ENCODE assay signal across 1 cellular context in the genomic region with DNA sequence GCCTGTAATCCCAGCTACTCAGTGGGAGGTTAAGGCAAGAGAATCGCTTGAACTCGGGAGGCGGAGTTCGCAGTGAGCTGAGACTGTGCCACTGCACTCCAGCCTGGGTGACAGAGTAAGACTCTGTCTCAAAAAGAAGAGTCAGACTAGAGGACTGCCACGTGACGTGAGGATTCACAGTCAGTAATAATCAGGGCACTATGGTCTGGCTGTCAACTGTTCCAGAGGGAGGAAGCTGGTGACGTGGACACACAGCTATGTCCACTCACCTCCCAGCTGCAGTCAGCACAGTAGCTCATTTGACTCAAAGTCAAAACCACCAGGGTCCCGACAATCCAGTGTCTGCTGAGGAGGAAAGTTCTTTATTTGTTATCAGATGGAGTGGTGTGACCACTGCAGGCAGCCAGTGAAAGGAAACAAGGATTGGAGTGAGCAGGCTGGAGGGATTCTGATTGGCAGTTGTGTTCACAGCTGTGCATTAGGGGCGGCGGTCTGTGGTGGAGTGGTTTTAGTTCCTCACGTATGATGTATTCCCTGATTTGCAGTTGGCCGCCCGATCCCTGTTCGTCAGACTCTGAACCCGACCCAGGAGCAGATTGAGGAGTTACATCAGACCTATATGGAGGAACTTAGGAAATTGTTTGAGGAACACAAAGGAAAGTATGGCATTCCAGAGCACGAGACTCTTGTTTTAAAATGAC.
A peak's percentile ranks its signal among the peaks of the same experiment; 100 is the strongest.
TF ChIP-seq lines count a peak whose summit lies in the region.

No MANE protein-coding gene starts in this region.

TF ChIP-seq in HepG2, 621 proteins besides CTCF, POLR2A, EP300 and RAD21 (continued from another document and continues in another):
- 0 out of 2 replicates have a peak, but pooled peaks have one; percentile 59 for TF ChIP-seq E2F2 (CRISPR knock-in tag; IDR thresholded peaks at IDR 0.05; ENCODE audit: borderline replicate concordance)
- no peak for TF ChIP-seq PHB2 (IDR thresholded peaks at IDR 0.05; ENCODE audit: partially characterized antibody)
- TF ChIP-seq, protein P1, sequence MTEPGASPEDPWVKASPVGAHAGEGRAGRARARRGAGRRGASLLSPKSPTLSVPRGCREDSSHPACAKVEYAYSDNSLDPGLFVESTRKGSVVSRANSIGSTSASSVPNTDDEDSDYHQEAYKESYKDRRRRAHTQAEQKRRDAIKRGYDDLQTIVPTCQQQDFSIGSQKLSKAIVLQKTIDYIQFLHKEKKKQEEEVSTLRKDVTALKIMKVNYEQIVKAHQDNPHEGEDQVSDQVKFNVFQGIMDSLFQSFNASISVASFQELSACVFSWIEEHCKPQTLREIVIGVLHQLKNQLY (CRISPR knock-in tag; IDR thresholded peaks at IDR 0.05) = peak; percentile 88
- no peak for TF ChIP-seq KDM1A (CRISPR knock-in tag; IDR thresholded peaks at IDR 0.05)
- TF ChIP-seq, protein P2, sequence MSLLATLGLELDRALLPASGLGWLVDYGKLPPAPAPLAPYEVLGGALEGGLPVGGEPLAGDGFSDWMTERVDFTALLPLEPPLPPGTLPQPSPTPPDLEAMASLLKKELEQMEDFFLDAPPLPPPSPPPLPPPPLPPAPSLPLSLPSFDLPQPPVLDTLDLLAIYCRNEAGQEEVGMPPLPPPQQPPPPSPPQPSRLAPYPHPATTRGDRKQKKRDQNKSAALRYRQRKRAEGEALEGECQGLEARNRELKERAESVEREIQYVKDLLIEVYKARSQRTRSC (CRISPR knock-in tag; IDR thresholded peaks at IDR 0.05; ENCODE audit: low read depth) = no peak
- TF ChIP-seq SETDB1 (CRISPR knock-in tag; IDR thresholded peaks at IDR 0.05; ENCODE audit: borderline replicate concordance) = no peak
- no peak for TF ChIP-seq SOX6 (IDR thresholded peaks at IDR 0.05)
- peak; percentile 97 for TF ChIP-seq SOX6 (CRISPR knock-in tag; IDR thresholded peaks at IDR 0.05)
- TF ChIP-seq ZNF737 (CRISPR knock-in tag; IDR thresholded peaks at IDR 0.05; ENCODE audit: borderline replicate concordance) = no peak; the same call in 1 of the 2 replicates
- TF ChIP-seq ZNF777 (CRISPR knock-in tag; IDR thresholded peaks at IDR 0.05) = 0 out of 2 replicates have a peak, but pooled peaks have one; percentile 63
- TF ChIP-seq ZNF33B (CRISPR knock-in tag; IDR thresholded peaks at IDR 0.05) = no peak
- peak; percentile 76 for TF ChIP-seq PBX2 (CRISPR knock-in tag; IDR thresholded peaks at IDR 0.05)
- TF ChIP-seq HMG20A (CRISPR knock-in tag; IDR thresholded peaks at IDR 0.05; ENCODE audit: borderline replicate concordance) = peak; percentile 66; the same call in 1 of the 2 replicates
- peak; percentile 94 for TF ChIP-seq SKI (IDR thresholded peaks at IDR 0.05; ENCODE audit: partially characterized antibody)
- TF ChIP-seq TCF12 (IDR thresholded peaks at IDR 0.05) = no peak
- peak; percentile 87 for TF ChIP-seq TCF12 (CRISPR knock-in tag; IDR thresholded peaks at IDR 0.05)
- peak; percentile 96 for TF ChIP-seq MEIS2 (CRISPR knock-in tag; IDR thresholded peaks at IDR 0.05)
- TF ChIP-seq, protein P3, sequence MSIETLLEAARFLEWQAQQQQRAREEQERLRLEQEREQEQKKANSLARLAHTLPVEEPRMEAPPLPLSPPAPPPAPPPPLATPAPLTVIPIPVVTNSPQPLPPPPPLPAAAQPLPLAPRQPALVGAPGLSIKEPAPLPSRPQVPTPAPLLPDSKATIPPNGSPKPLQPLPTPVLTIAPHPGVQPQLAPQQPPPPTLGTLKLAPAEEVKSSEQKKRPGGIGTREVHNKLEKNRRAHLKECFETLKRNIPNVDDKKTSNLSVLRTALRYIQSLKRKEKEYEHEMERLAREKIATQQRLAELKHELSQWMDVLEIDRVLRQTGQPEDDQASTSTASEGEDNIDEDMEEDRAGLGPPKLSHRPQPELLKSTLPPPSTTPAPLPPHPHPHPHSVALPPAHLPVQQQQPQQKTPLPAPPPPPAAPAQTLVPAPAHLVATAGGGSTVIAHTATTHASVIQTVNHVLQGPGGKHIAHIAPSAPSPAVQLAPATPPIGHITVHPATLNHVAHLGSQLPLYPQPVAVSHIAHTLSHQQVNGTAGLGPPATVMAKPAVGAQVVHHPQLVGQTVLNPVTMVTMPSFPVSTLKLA (IDR thresholded peaks at IDR 0.05) = peak; percentile 80
- peak; percentile 91; the same call in 1 of the 2 replicates for TF ChIP-seq STAT6 (CRISPR knock-in tag; IDR thresholded peaks at IDR 0.05; ENCODE audit: borderline replicate concordance)
- no peak for TF ChIP-seq ATAD3A (CRISPR knock-in tag; IDR thresholded peaks at IDR 0.05)
- no peak for TF ChIP-seq HMGA1 (CRISPR knock-in tag; conservative IDR thresholded peaks at IDR 0.05)
- TF ChIP-seq SALL1 (CRISPR knock-in tag; IDR thresholded peaks at IDR 0.05) = peak; percentile 99
- TF ChIP-seq CREBL2 (CRISPR knock-in tag; IDR thresholded peaks at IDR 0.05; ENCODE audit: borderline replicate concordance) = no peak; the same call in 1 of the 2 replicates
- no peak for TF ChIP-seq ZNF530 (CRISPR knock-in tag; IDR thresholded peaks at IDR 0.05; ENCODE audit: low read depth)
- TF ChIP-seq ZNF205 (CRISPR knock-in tag; IDR thresholded peaks at IDR 0.05) = peak; percentile 50
- no peak for TF ChIP-seq ZNF256 (CRISPR knock-in tag; conservative IDR thresholded peaks at IDR 0.05)
- no peak for TF ChIP-seq JDP2 (CRISPR knock-in tag; IDR thresholded peaks at IDR 0.05; ENCODE audit: borderline replicate concordance)
- no peak for TF ChIP-seq MAFG (CRISPR knock-in tag; IDR thresholded peaks at IDR 0.05)
- TF ChIP-seq PAX8 (CRISPR knock-in tag; IDR thresholded peaks at IDR 0.05; ENCODE audit: borderline replicate concordance) = no peak
- TF ChIP-seq MAF1 (CRISPR knock-in tag; IDR thresholded peaks at IDR 0.05; ENCODE audit: borderline replicate concordance) = 0 out of 2 replicates have a peak, but pooled peaks have one; percentile 76
- peak; percentile 47; the same call in 1 of the 2 replicates for TF ChIP-seq GATAD1 (CRISPR knock-in tag; IDR thresholded peaks at IDR 0.05)
- TF ChIP-seq, protein P4, sequence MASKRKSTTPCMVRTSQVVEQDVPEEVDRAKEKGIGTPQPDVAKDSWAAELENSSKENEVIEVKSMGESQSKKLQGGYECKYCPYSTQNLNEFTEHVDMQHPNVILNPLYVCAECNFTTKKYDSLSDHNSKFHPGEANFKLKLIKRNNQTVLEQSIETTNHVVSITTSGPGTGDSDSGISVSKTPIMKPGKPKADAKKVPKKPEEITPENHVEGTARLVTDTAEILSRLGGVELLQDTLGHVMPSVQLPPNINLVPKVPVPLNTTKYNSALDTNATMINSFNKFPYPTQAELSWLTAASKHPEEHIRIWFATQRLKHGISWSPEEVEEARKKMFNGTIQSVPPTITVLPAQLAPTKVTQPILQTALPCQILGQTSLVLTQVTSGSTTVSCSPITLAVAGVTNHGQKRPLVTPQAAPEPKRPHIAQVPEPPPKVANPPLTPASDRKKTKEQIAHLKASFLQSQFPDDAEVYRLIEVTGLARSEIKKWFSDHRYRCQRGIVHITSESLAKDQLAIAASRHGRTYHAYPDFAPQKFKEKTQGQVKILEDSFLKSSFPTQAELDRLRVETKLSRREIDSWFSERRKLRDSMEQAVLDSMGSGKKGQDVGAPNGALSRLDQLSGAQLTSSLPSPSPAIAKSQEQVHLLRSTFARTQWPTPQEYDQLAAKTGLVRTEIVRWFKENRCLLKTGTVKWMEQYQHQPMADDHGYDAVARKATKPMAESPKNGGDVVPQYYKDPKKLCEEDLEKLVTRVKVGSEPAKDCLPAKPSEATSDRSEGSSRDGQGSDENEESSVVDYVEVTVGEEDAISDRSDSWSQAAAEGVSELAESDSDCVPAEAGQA (IDR thresholded peaks at IDR 0.05; ENCODE audit: low read depth) = peak; percentile 63
- TF ChIP-seq, protein P4 (CRISPR knock-in tag; IDR thresholded peaks at IDR 0.05; ENCODE audit: borderline replicate concordance) = no peak; the same call in 1 of the 2 replicates
- peak; percentile 86; the same call in 1 of the 2 replicates for TF ChIP-seq ZNF747 (CRISPR knock-in tag; IDR thresholded peaks at IDR 0.05; ENCODE audit: borderline replicate concordance)
- peak; percentile 71; the same call in 1 of the 2 replicates for TF ChIP-seq NFKB2 (CRISPR knock-in tag; IDR thresholded peaks at IDR 0.05; ENCODE audit: borderline replicate concordance)
- peak; percentile 90 for TF ChIP-seq ELF3 (CRISPR knock-in tag; IDR thresholded peaks at IDR 0.05)
- peak; percentile 91; the same call in 1 of the 2 replicates for TF ChIP-seq MYC (CRISPR knock-in tag; IDR thresholded peaks at IDR 0.05; ENCODE audit: borderline replicate concordance)
- TF ChIP-seq BORCS8-MEF2B (CRISPR knock-in tag; IDR thresholded peaks at IDR 0.05) = peak; percentile 82
- peak; percentile 90 for TF ChIP-seq BCL3 (CRISPR knock-in tag; IDR thresholded peaks at IDR 0.05)
- no peak for TF ChIP-seq FIP1L1 (IDR thresholded peaks at IDR 0.05; ENCODE audit: borderline replicate concordance, insufficient read depth, low read depth, low read length)
- peak; percentile 72; the same call in 1 of the 2 replicates for TF ChIP-seq RFXANK (CRISPR knock-in tag; IDR thresholded peaks at IDR 0.05)
- TF ChIP-seq ZNF7 (CRISPR knock-in tag; IDR thresholded peaks at IDR 0.05) = no peak; the same call in 1 of the 2 replicates
- TF ChIP-seq ZNF569 (CRISPR knock-in tag; IDR thresholded peaks at IDR 0.05; ENCODE audit: borderline replicate concordance) = no peak; the same call in 1 of the 2 replicates
- no peak for TF ChIP-seq ZNF17 (CRISPR knock-in tag; IDR thresholded peaks at IDR 0.05)
- TF ChIP-seq RARA (CRISPR knock-in tag; IDR thresholded peaks at IDR 0.05) = peak; percentile 75
- TF ChIP-seq, protein P5, sequence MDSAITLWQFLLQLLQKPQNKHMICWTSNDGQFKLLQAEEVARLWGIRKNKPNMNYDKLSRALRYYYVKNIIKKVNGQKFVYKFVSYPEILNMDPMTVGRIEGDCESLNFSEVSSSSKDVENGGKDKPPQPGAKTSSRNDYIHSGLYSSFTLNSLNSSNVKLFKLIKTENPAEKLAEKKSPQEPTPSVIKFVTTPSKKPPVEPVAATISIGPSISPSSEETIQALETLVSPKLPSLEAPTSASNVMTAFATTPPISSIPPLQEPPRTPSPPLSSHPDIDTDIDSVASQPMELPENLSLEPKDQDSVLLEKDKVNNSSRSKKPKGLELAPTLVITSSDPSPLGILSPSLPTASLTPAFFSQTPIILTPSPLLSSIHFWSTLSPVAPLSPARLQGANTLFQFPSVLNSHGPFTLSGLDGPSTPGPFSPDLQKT (CRISPR knock-in tag; IDR thresholded peaks at IDR 0.05; ENCODE audit: borderline replicate concordance) = no peak
